14 cellular contexts compared by ENCODE assay signal in genomic region chr15:28913171-28913765, GRCh38. TPM values are rescaled to one million over a fixed set of nuclear protein-coding genes. Genes with fewer than 3 reads are reported as not detected.
DNase-seq lines count a peak whose midpoint lies in the region; ATAC-seq, FAIRE-seq and TF ChIP-seq lines count a peak whose summit lies in the region.
"Had no signal": no experiment of that assay in that cellular context is flagged by ENCODE, and none has a peak within 500 bp of the region (broad histone marks: within the 10 kb centered on the region; RNA-seq: fewer than 3 reads in every experiment).

No MANE protein-coding gene starts in this region.

- no peak for TF ChIP-seq EP300 in H1 (IDR thresholded peaks at IDR 0.05; ENCODE audit: borderline replicate concordance in 1 of 2, low read depth in 2 of 2, low read length in 2 of 2)

- 92% methylated on average over 9 of the region's 9 CpGs; no CpG with 5 or more reads in 1 of the 2 experiments for WGBS in H1 (ENCODE audit: extremely low coverage in 1 of 2, insufficient coverage in 1 of 2, insufficient read length in 1 of 2, insufficient replicate concordance in 2 of 2, low coverage in 1 of 2, low lambda C conversion rate in 2 of 2, missing lambda C conversion rate in 1 of 2), 2 experiments

- H3K4ac ChIP-seq in H1 (replicated peaks; ENCODE audit: insufficient read length, low read depth, low read length) = no peak overlapping the region

- H3K27me3 ChIP-seq in H1 (replicated peaks in 1 of 4; ENCODE audit: control insufficient read depth in 3 of 4, extremely low read depth in 1 of 4, insufficient read depth in 3 of 4, low read length in 3 of 4) (no peaks in the 10 kb centered on the region), parathyroid adenoma (ENCODE audit: control insufficient read depth, insufficient read depth, low read length) (no peaks in the 10 kb centered on the region)

- H3K4me2 ChIP-seq in H1 (ENCODE audit: insufficient read depth in 1 of 2, low read depth in 2 of 2, low read length in 2 of 2) (no peak overlapping the region), parathyroid adenoma (ENCODE audit: low read length) (no peak overlapping the region)

- peaks cover 0 to 11% of the 10 kb centered on the region in 2 experiments for H4K20me1 ChIP-seq in H1 (replicated peaks in 1 of 2; ENCODE audit: control insufficient read depth in 1 of 2, insufficient read depth in 2 of 2, low read length in 2 of 2)

- no peak overlapping the region for H2BK12ac ChIP-seq in H1 (ENCODE audit: low read depth, low read length)

- H3K18ac ChIP-seq in H1 (ENCODE audit: extremely low read depth, low read length) = no peak overlapping the region

- CTCF ChIA-PET in H1 (lab: Charles Lee; ENCODE audit: partially characterized antibody) = interaction anchor here (0.9 to 4.7 kb wide), 12 partner anchors 9 to 190 kb away, joined by 3 to 51 read pairs (median 4); no protein-coding TSS in a partner anchor

- H4K91ac ChIP-seq in H1 (replicated peaks; ENCODE audit: insufficient read length, low read length) = no peak overlapping the region

- DNase-seq in DMS 273 (lab: John Stamatoyannopoulos, UW; ENCODE audit: unreplicated experiment) = peak; percentile 5
- no peak for DNase-seq in DMS 273 treated with DMSO at 0.1 percent for 48 hours (lab: John Stamatoyannopoulos, UW)
- DNase-seq in NCI-H524 treated with DMSO at 0.1 percent for 48 hours (lab: John Stamatoyannopoulos, UW) = peak; percentile 21
- DNase-seq in H1 (ENCODE audit: low read depth in 1 of 2, low spot score in 2 of 2) = no peak
- DNase-seq in GM19238 (ENCODE audit: insufficient read length, low spot score) = no peak
- DNase-seq in glomerular visceral epithelial cell (ENCODE audit: extremely low spot score) = no peak
- DNase-seq: activated CD4-positive, CD25-positive, alpha-beta regulatory T cell treated with anti-CD3 and anti-CD28 coated beads, Interleukin-2, amount 50 U/mL, for 72 hours; amniotic stem cell; CD8-positive, alpha-beta memory T cell had no signal

- POLR2A ChIA-PET in H1 (lab: Charles Lee; ENCODE audit: partially characterized antibody) = no interaction called here

- H3K36me3 ChIP-seq in H1 (ENCODE audit: control insufficient read depth in 2 of 4, insufficient read depth in 4 of 4, low read length in 3 of 4) (no peaks in the 10 kb centered on the region; a peak in 1 of 8 replicates), parathyroid adenoma (ENCODE audit: control insufficient read depth, insufficient read depth, low read length) (no peaks in the 10 kb centered on the region)

- H3K4me1 ChIP-seq in H1 (replicated peaks in 1 of 4; ENCODE audit: control insufficient read depth in 3 of 4, insufficient read depth in 4 of 4, low read length in 3 of 4) = peaks cover 8 to 23% (median 13%) of the 10 kb centered on the region in 4 experiments
- H3K4me1 ChIP-seq in parathyroid adenoma = no peaks in the 10 kb centered on the region

- no peak overlapping the region for H2AK5ac ChIP-seq in H1 (ENCODE audit: low read depth, low read length)

- H4K5ac ChIP-seq in H1 (ENCODE audit: insufficient read length, low read depth, low read length) = no peak overlapping the region

- no peak for FAIRE-seq in H1 (lab: Jason Lieb, UNC)
- FAIRE-seq: GM18507, H54 had no signal

- no peak overlapping the region for H3K27ac ChIP-seq in H1 (ENCODE audit: low read depth, low read length)
- H3K27ac ChIP-seq in parathyroid adenoma = no peak overlapping the region
- H3K27ac ChIP-seq: 22Rv1 had no signal

- no peak overlapping the region for H4K8ac ChIP-seq in H1 (ENCODE audit: extremely low read depth, insufficient read depth, low read length)

- no peak overlapping the region for H3K23ac ChIP-seq in H1 (ENCODE audit: insufficient read length)

- H3K9ac ChIP-seq in H1 (replicated peaks in 1 of 4; ENCODE audit: extremely low read depth in 1 of 4, low read depth in 3 of 4, low read length in 3 of 4) (no peak overlapping the region), parathyroid adenoma (no peak overlapping the region)

- peaks cover 11% of the 10 kb centered on the region; the same call in 1 of the 2 replicates for H3K23me2 ChIP-seq in H1 (ENCODE audit: low read depth, low read length)

- H2BK5ac ChIP-seq in H1 (ENCODE audit: low read depth, low read length) = no peak overlapping the region

- H3K56ac ChIP-seq in H1 (replicated peaks; ENCODE audit: insufficient read length, low read depth, low read length) = no peak overlapping the region

- peak in 1 of 2 experiments; percentile 35; a peak in 2 of 4 replicates for TF ChIP-seq RAD21 in H1 (IDR thresholded peaks at IDR 0.05 in 1 of 2, conservative IDR thresholded peaks at IDR 0.05 in 1 of 2; ENCODE audit: low read depth in 2 of 2, low read length in 2 of 2)

- H3K79me1 ChIP-seq in H1 (ENCODE audit: low read depth, low read length) = peaks cover 8% of the 10 kb centered on the region

- H3K9me3 ChIP-seq in H1 (ENCODE audit: insufficient read depth in 2 of 2, low read depth in 1 of 2, low read length in 1 of 2) = no peaks in the 10 kb centered on the region
- H3K9me3 ChIP-seq in parathyroid adenoma (ENCODE audit: control insufficient read depth, low read length) = no peaks in the 10 kb centered on the region

- no peak overlapping the region for H2BK20ac ChIP-seq in H1 (ENCODE audit: low read length)

- H3K14ac ChIP-seq in H1 (ENCODE audit: insufficient read length) = no peak overlapping the region

- H2BK120ac ChIP-seq in H1 (replicated peaks; ENCODE audit: low read depth, low read length) = no peak overlapping the region

- H3K4me3 ChIP-seq in H1 (ENCODE audit: extremely low read depth in 1 of 4, insufficient read depth in 2 of 4, low read depth in 3 of 4, low read length in 4 of 4) (no peak overlapping the region), parathyroid adenoma (ENCODE audit: low read depth, low read length) (no peak overlapping the region)

- H2BK15ac ChIP-seq in H1 (ENCODE audit: low read length) = no peak overlapping the region

- ATAC-seq in GM21737 (IDR thresholded peaks at IDR 0.05; ENCODE audit: unreplicated experiment) = no peak

- no peak for TF ChIP-seq POLR2A in H1 (IDR thresholded peaks at IDR 0.05; ENCODE audit: control extremely low read depth in 1 of 2, low read depth in 2 of 2, low read length in 2 of 2)

- TF ChIP-seq CTCF in H1 (IDR thresholded peaks at IDR 0.05; ENCODE audit: control extremely low read depth in 1 of 3, insufficient read depth in 1 of 3, low read depth in 1 of 3, low read length in 3 of 3) (peak in 2 of 3 experiments; percentile 25 to 32; a peak in 2 of 4 replicates), parathyroid adenoma (IDR thresholded peaks at IDR 0.05) (peak; percentile 33)

- no peak overlapping the region for H2AFZ ChIP-seq in H1 (ENCODE audit: low read length)
- H2AFZ ChIP-seq in parathyroid adenoma = no peak overlapping the region

- no peaks in the 10 kb centered on the region for H3K79me2 ChIP-seq in H1 (ENCODE audit: control insufficient read depth in 1 of 2, insufficient read depth in 2 of 2, low read length in 2 of 2)
- H3K79me2 ChIP-seq in parathyroid adenoma = no peaks in the 10 kb centered on the region

TF ChIP-seq in H1, 55 proteins besides CTCF, POLR2A, EP300 and RAD21:
- no peak for TF ChIP-seq PHF8 (conservative IDR thresholded peaks at IDR 0.05; ENCODE audit: low read depth, low read length)
- no peak for TF ChIP-seq KDM4A (IDR thresholded peaks at IDR 0.05; ENCODE audit: low read depth, low read length, severe bottlenecking)
- TF ChIP-seq BRCA1 (IDR thresholded peaks at IDR 0.05; ENCODE audit: low read depth, low read length) = no peak
- no peak for TF ChIP-seq HDAC2 (IDR thresholded peaks at IDR 0.05; ENCODE audit: borderline replicate concordance in 1 of 2, low read depth in 2 of 2, low read length in 2 of 2)
- TF ChIP-seq TAF1 (IDR thresholded peaks at IDR 0.05; ENCODE audit: low read depth, low read length) = no peak
TF ChIP-seq in H1: peak in this region for 0.

RNA-seq across cellular contexts. Expression of gene APBA2, which starts 27.5 kb away (rescaled TPM):
- total RNA-seq in H1 (2021; fragmentation: NEBNext Ultra II Directional; extraction: Animal tissue kit (Norgen Biotek cat#: 25700)) = 13.9 and 15.5 TPM in 2 replicates
- 19.0 and 20.4 TPM in 2 replicates for polyA plus RNA-seq in H1 (2011; rRNA removed)
- 19.3 TPM for polyA plus RNA-seq in H1 (2011; cell fraction: cytosol; rRNA removed)
- 38.3 TPM for polyA plus RNA-seq in H1 (2011; cell fraction: nucleus; rRNA removed)
- 9.5 to 16.7 TPM (median 14.7 TPM) in 4 replicates for polyA plus RNA-seq in H1 (2012, experiment 1 of 2)
- polyA plus RNA-seq in H1 (2012, experiment 2 of 2) = 9.8 TPM
- polyA plus RNA-seq in H1 (2013, experiment 1 of 2) = 8.2 TPM
- 8.5 TPM for polyA plus RNA-seq in H1 (2013, experiment 2 of 2)
- polyA minus RNA-seq in H1 (2011; rRNA and poly(A)+ RNA removed) = 16.0 and 21.3 TPM in 2 replicates
- 10.5 TPM for polyA minus RNA-seq in H1 (2011; cell fraction: cytosol; rRNA and poly(A)+ RNA removed)
- polyA minus RNA-seq in H1 (2011; cell fraction: nucleus; rRNA and poly(A)+ RNA removed) = 14.0 TPM

Comparison
In these comparisons a context has a peak if more than half of its experiments do, and no peak if none do; other contexts are left out.
1. DNase-seq: peak in DMS 273 (single experiment) and NCI-H524 treated with DMSO at 0.1 percent for 48 hours (single experiment); none in DMS 273 treated with DMSO at 0.1 percent for 48 hours (single experiment), H1 (0 of 2), GM19238 (single experiment) and glomerular visceral epithelial cell (single experiment).